34 cellular contexts compared by ENCODE assay signal in the genomic region with DNA sequence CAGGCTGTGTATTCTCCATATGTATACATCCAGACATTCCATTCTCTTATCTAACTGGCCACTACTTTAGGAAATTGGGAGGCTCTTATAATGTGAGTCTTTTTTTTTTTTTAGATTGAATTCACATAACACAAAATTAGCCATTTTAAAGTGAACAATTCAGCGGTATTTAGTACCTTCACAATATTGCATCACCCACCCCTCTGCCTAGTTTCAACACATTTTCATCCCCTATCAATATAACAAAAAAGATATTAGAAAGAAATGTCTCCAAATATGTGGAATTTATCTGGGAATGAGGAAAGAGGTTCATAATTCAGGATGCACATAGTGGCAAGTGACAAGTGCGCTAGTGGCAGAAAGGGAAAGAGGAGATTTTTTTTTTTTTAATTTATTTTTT.
"Had no signal": no experiment of that assay in that cellular context is flagged by ENCODE, and none has a peak within 500 bp of the region (broad histone marks: within the 10 kb centered on the region; RNA-seq: fewer than 3 reads in every experiment).

No MANE protein-coding gene starts in this region.

- H3K36me3 ChIP-seq: MG63 had no signal

- H3K4me2 ChIP-seq: KMS-11 had no signal

- H3K27ac ChIP-seq: KMS-11 had no signal

- H3K4me3 ChIP-seq: MG63 had no signal

- DNase-seq: Karpas-422, Kasumi-1, KG1, MG63, MM.1S, MV-4-11, NCI-H1048, NCI-H1092, NCI-H1092 treated with DMSO at 0.1 percent for 48 hours, NCI-H1105, NCI-H1105 treated with DMSO at 0.1 percent for 48 hours, NCI-H1417, NCI-H1417 treated with DMSO at 0.1 percent for 48 hours, NCI-H1436, NCI-H1436 treated with DMSO at 0.1 percent for 48 hours, NCI-H146, NCI-H1694, NCI-H1694 treated with DMSO at 0.1 percent for 48 hours, NCI-H187, NCI-H187 treated with DMSO at 0.1 percent for 48 hours, NCI-H1930, NCI-H2029, NCI-H2029 treated with DMSO at 0.1 percent for 48 hours, NCI-H2081, NCI-H2081 treated with DMSO at 0.1 percent for 48 hours, NCI-H2107, NCI-H2171, NCI-H2171 treated with DMSO at 0.1 percent for 48 hours, NCI-H2227 treated with DMSO at 0.1 percent for 48 hours, NCI-H345, NCI-H446, NCI-H446 treated with DMSO at 0.1 percent for 48 hours, NCI-H510A had no signal

- H3K9ac ChIP-seq: KMS-11 had no signal
